Comparison of ENCODE assay signal across 21 cellular contexts in the genomic region with DNA sequence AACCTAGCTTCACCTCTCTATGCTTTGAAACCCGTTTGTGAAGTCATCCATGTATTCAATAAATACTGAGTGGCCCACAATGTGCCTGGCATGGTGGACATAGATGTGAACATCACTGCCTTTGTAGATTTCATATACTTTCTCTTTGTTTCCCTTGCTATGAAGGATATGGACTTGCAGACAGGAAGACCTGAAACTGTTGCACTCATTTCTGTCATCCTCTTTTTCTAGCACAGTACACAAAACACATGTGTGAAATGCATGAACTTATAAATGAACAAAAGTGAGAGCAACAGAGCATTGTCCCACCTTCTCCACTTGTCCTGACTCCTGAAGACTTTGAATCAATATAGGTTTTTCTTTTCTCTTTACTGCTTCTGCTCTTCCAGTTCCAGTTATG.
"Had no signal": no experiment of that assay in that cellular context is flagged by ENCODE, and none has a peak within 500 bp of the region (broad histone marks: within the 10 kb centered on the region; RNA-seq: fewer than 3 reads in every experiment).

No MANE protein-coding gene starts in this region.

- DNase-seq: activated CD4-positive, alpha-beta memory T cell treated with anti-CD3 and anti-CD28 coated beads for 36 hours; activated CD4-positive, alpha-beta T cell treated with anti-CD3 and anti-CD28 coated beads for 48 hours; activated naive CD4-positive, alpha-beta T cell treated with anti-CD3 and anti-CD28 coated beads for 36 hours; activated naive CD8-positive, alpha-beta T cell treated with anti-CD3 and anti-CD28 coated beads, Interleukin-2, amount 10 ng/mL, durations not matched to agents 7 days and 5 days; activated T-cell treated with anti-CD3 and anti-CD28 coated beads, Interleukin-2, amount 50 U/mL, for 48 hours; cerebellar nuclear complex; head of caudate nucleus; hypothalamus; left ventricle myocardium inferior; mammary epithelial cell; naive thymus-derived CD8-positive, alpha-beta T cell; retina; stimulated activated CD4-positive, alpha-beta T cell treated with anti-CD3 and anti-CD28 coated beads, Interleukin-2, amount 100 ng/mL, for 48 hours; stimulated activated CD8-positive, alpha-beta memory T cell treated with anti-CD3 and anti-CD28 coated beads, Interleukin-4, amount 100 ng/mL, for 48 hours; stimulated activated naive CD4-positive, alpha-beta T cell treated with Interleukin-2 at 50 U/mL for 16 hours; tibial artery had no signal

- H3K27me3 ChIP-seq: esophagus muscularis mucosa, neural progenitor cell, tibial artery had no signal

- H3K9me3 ChIP-seq: esophagus muscularis mucosa, left ventricle myocardium inferior, tibial artery had no signal

- H3K4me2 ChIP-seq: neural progenitor cell had no signal

- H3K4me3 ChIP-seq: coronary artery, esophagus muscularis mucosa, left ventricle myocardium inferior, neural progenitor cell, tibial artery had no signal

- H3K9ac ChIP-seq: neural progenitor cell had no signal

- ATAC-seq: naive thymus-derived CD8-positive, alpha-beta T cell had no signal

- H2AFZ ChIP-seq: neural progenitor cell had no signal

- H3K27ac ChIP-seq: coronary artery, esophagus muscularis mucosa, left ventricle myocardium inferior, neural progenitor cell, tibial artery had no signal

- H3K27ac Mint-ChIP-seq: activated CD4-positive, alpha-beta memory T cell treated with anti-CD3 and anti-CD28 coated beads for 36 hours; activated naive CD4-positive, alpha-beta T cell treated with anti-CD3 and anti-CD28 coated beads for 36 hours; activated naive CD8-positive, alpha-beta T cell treated with anti-CD3 and anti-CD28 coated beads, Interleukin-2, amount 10 ng/mL, durations not matched to agents 7 days and 5 days; mesothelial cell of epicardium; naive thymus-derived CD8-positive, alpha-beta T cell; neural progenitor cell; progenitor cell of endocrine pancreas had no signal

- H3K4me1 ChIP-seq: esophagus muscularis mucosa, left ventricle myocardium inferior, neural progenitor cell, tibial artery had no signal

- H3K4me1 Mint-ChIP-seq: activated naive CD8-positive, alpha-beta T cell treated with anti-CD3 and anti-CD28 coated beads, Interleukin-2, amount 10 ng/mL, durations not matched to agents 7 days and 5 days; naive thymus-derived CD8-positive, alpha-beta T cell; neural progenitor cell had no signal

- H3K27me3 Mint-ChIP-seq: activated CD4-positive, alpha-beta memory T cell treated with anti-CD3 and anti-CD28 coated beads for 36 hours; activated naive CD8-positive, alpha-beta T cell treated with anti-CD3 and anti-CD28 coated beads, Interleukin-2, amount 10 ng/mL, durations not matched to agents 7 days and 5 days; naive thymus-derived CD8-positive, alpha-beta T cell; progenitor cell of endocrine pancreas had no signal

- H3K36me3 ChIP-seq: esophagus muscularis mucosa, left ventricle myocardium inferior, neural progenitor cell, tibial artery had no signal

- H3K36me3 Mint-ChIP-seq: activated CD4-positive, alpha-beta memory T cell treated with anti-CD3 and anti-CD28 coated beads for 36 hours; activated naive CD8-positive, alpha-beta T cell treated with anti-CD3 and anti-CD28 coated beads, Interleukin-2, amount 10 ng/mL, durations not matched to agents 7 days and 5 days; mesothelial cell of epicardium; naive thymus-derived CD8-positive, alpha-beta T cell; neural progenitor cell had no signal

- H3K9me3 Mint-ChIP-seq: activated naive CD8-positive, alpha-beta T cell treated with anti-CD3 and anti-CD28 coated beads, Interleukin-2, amount 10 ng/mL, durations not matched to agents 7 days and 5 days; mesothelial cell of epicardium; neural progenitor cell had no signal

- H3K4me3 Mint-ChIP-seq: activated CD4-positive, alpha-beta memory T cell treated with anti-CD3 and anti-CD28 coated beads for 36 hours; activated naive CD4-positive, alpha-beta T cell treated with anti-CD3 and anti-CD28 coated beads for 36 hours; activated naive CD8-positive, alpha-beta T cell treated with anti-CD3 and anti-CD28 coated beads, Interleukin-2, amount 10 ng/mL, durations not matched to agents 7 days and 5 days; mesothelial cell of epicardium; naive thymus-derived CD8-positive, alpha-beta T cell; neural progenitor cell had no signal
